In the genomic region with DNA sequence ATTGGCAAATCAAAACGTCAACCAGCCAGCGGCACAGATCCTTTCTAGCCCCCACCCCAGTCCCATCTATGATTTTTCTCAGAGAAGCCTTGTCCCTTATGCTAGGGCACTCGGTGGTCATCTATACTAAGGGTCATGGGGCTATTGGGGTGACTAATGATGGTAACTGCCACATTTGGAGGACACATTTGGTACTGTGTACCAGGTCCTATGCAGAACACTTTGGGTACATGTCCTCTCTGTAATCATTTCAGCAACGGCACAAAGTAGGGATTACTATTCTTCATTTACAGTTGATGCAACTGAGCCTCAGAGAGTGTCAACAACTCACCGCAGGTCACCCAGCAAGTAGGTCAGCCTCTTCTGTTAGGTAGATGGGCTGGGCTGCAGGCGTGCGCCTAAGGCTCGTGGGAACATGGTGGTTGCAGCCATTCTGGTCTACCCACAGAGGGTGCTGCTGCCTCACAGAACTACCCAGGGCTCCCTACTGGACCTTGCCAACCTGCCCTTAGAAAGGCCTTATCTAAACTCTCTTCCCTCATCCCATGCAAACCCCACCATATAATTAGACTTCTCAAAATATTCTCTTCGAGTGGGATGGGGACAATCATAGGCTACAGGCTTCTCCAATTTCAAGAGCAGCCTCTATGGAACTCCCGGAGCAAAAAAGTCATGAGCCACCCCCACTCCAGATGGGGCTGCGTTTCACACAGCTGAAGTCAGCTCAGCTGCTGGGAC, we compare ENCODE assay signal across 7 cellular contexts. TPM values are rescaled to one million over a fixed set of nuclear protein-coding genes. Genes with fewer than 3 reads are reported as not detected.
DNase-seq lines count a peak whose midpoint lies in the region; ATAC-seq and TF ChIP-seq lines count a peak whose summit lies in the region.

No MANE protein-coding gene starts in this region.

- no peak overlapping the region for H3K27ac Mint-ChIP-seq in activated T-cell treated with anti-CD3 and anti-CD28 coated beads, Interleukin-2, amount 50 U/mL, for 72 hours

- H3K36me3 ChIP-seq in gastroesophageal sphincter, result no peaks in the 10 kb centered on the region

- peaks cover 0 to 2% (median 0%) of the 10 kb centered on the region in 3 donors for H3K9me3 ChIP-seq in gastroesophageal sphincter

- H3K9me3 Mint-ChIP-seq in activated T-cell treated with anti-CD3 and anti-CD28 coated beads, Interleukin-2, amount 50 U/mL, for 72 hours, result no peaks in the 10 kb centered on the region

- H3K27ac ChIP-seq in gastroesophageal sphincter, result no peak overlapping the region

- H3K27me3 Mint-ChIP-seq in activated T-cell treated with anti-CD3 and anti-CD28 coated beads, Interleukin-2, amount 50 U/mL, for 72 hours (ENCODE audit: low read depth), result peaks cover 10% of the 10 kb centered on the region

- no peak for TF ChIP-seq EP300 in gastroesophageal sphincter (IDR thresholded peaks at IDR 0.05)

- WGBS in gastroesophageal sphincter (ENCODE audit: low coverage in 1 of 2), 2 donors, result 43 to 68% methylated on average over 4 to 7 of the region's 11 CpGs

- TF ChIP-seq CTCF in gastroesophageal sphincter (IDR thresholded peaks at IDR 0.05) (peak in 2 of 4 experiments; percentile 43 to 55), omental fat pad (IDR thresholded peaks at IDR 0.05) (no peak)

- TF ChIP-seq POLR2A in gastroesophageal sphincter (IDR thresholded peaks at IDR 0.05), result no peak

- peaks cover 17% of the 10 kb centered on the region for H3K27me3 ChIP-seq in gastroesophageal sphincter

- no peak overlapping the region for H3K4me3 Mint-ChIP-seq in activated T-cell treated with anti-CD3 and anti-CD28 coated beads, Interleukin-2, amount 50 U/mL, for 72 hours

- no peak overlapping the region for H3K4me3 ChIP-seq in gastroesophageal sphincter

- DNase-seq in ELR (ENCODE audit: low read depth) (peak; percentile 76), NCI-H82 (lab: John Stamatoyannopoulos, UW) (peak; percentile 84), omental fat pad (ENCODE audit: low spot score) (no peak)
- DNase-seq in activated T-cell treated with anti-CD3 and anti-CD28 coated beads, Interleukin-2, amount 50 U/mL, for 72 hours, result peak; percentile 49 to 53

- ATAC-seq in HG03280 (IDR thresholded peaks at IDR 0.05; ENCODE audit: unreplicated experiment) (peak; percentile 60), gastroesophageal sphincter (peak; percentile 42), omental fat pad (ENCODE audit: low FRiP score) (peak; percentile 42), GM19397 (IDR thresholded peaks at IDR 0.05; ENCODE audit: unreplicated experiment) (no peak)
- peak; percentile 93 to 94 for ATAC-seq in activated T-cell treated with anti-CD3 and anti-CD28 coated beads, Interleukin-2, amount 50 U/mL, for 72 hours (replicated peaks in 1 of 2)

- peaks cover 0 to 2% (median 0%) of the 10 kb centered on the region in 3 donors for H3K4me1 ChIP-seq in gastroesophageal sphincter

- H3K4me1 Mint-ChIP-seq in activated T-cell treated with anti-CD3 and anti-CD28 coated beads, Interleukin-2, amount 50 U/mL, for 72 hours (ENCODE audit: low read depth), result no peaks in the 10 kb centered on the region

- H3K36me3 Mint-ChIP-seq in activated T-cell treated with anti-CD3 and anti-CD28 coated beads, Interleukin-2, amount 50 U/mL, for 72 hours (ENCODE audit: insufficient read depth in 2 of 2), result peaks cover 0 to 2% of the 10 kb centered on the region in 2 donors

RNA-seq across cellular contexts. Expression of a gene that starts 5.7 kb away (rescaled TPM):
- 100 to 1,000 TPM in 1 of 2 donors, 10 to 100 TPM in 1; 98.2 to 101 TPM for total RNA-seq in activated T-cell treated with anti-CD3 and anti-CD28 coated beads, Interleukin-2, amount 50 U/mL, for 72 hours
- total RNA-seq in gastroesophageal sphincter (100 to 1,000 TPM; 103 to 118 (median 116) TPM), omental fat pad (100 to 1,000 TPM in 3 of 4 donors, 10 to 100 TPM in 1; 84.2 to 128 (median 117) TPM)

RNA-seq across cellular contexts. Expression of a gene that starts 47.8 kb away (rescaled TPM):
- 10 to 100 TPM; 22.2 to 23.8 TPM for total RNA-seq in activated T-cell treated with anti-CD3 and anti-CD28 coated beads, Interleukin-2, amount 50 U/mL, for 72 hours
- total RNA-seq in gastroesophageal sphincter, result 10 to 100 TPM; 19.1 to 29.2 (median 20.1) TPM
- total RNA-seq in omental fat pad, result 10 to 100 TPM; 18.7 to 38.9 (median 32.8) TPM

RNA-seq across cellular contexts. Expression of a gene that starts 59.7 kb away (rescaled TPM):
- total RNA-seq in activated T-cell treated with anti-CD3 and anti-CD28 coated beads, Interleukin-2, amount 50 U/mL, for 72 hours, result under 1 TPM; 0.10 to 0.14 TPM
- total RNA-seq in gastroesophageal sphincter (1 to 10 TPM in 1 of 4 donors, under 1 TPM in 3; 0.12 to 1.9 (median 0.58) TPM), omental fat pad (10 to 100 TPM in 1 of 4 donors, 1 to 10 TPM in 2, under 1 TPM in 1; 0.37 to 19.9 (median 1.6) TPM)
